In genomic region chr7:131529179-131529578, GRCh38 we compare ENCODE assay signal across 16 cellular contexts. TPM values are rescaled to one million over a fixed set of nuclear protein-coding genes. Genes with fewer than 3 reads are reported as not detected.
A peak's percentile ranks its signal among the peaks of the same experiment; 100 is the strongest.
DNase-seq lines count a peak whose midpoint lies in the region; ATAC-seq and TF ChIP-seq lines count a peak whose summit lies in the region.
"Had no signal": no experiment of that assay in that cellular context is flagged by ENCODE, and none has a peak within 500 bp of the region (broad histone marks: within the 10 kb centered on the region; RNA-seq: fewer than 3 reads in every experiment).

No MANE protein-coding gene starts in this region.

- peak overlapping the region; percentile 0; the same call in 1 of the 2 replicates for H3K27ac Mint-ChIP-seq in WTC11
- no peak overlapping the region for H3K27ac Mint-ChIP-seq in T-helper 17 cell

- H4K5ac ChIP-seq in mesendoderm (ENCODE audit: low read length), result no peak overlapping the region

- H4K20me1 ChIP-seq in BLaER1 treated with 17β-estradiol and CSF1 and Interleukin-3, amounts not matched to agents 10 nM and 100 nM, result no peaks in the 10 kb centered on the region; a peak in 1 of 22 replicates

- intact Hi-C loops in Right ventricle myocardium superior (cut with DNase I), result no loop called here

- H2BK120ac ChIP-seq in mesendoderm (ENCODE audit: low read depth, low read length), result no peak overlapping the region

- H3K4me3 Mint-ChIP-seq in WTC11 (no peak overlapping the region), T-helper 17 cell (no peak overlapping the region)

- H3K79me2 ChIP-seq in mesendoderm (ENCODE audit: control insufficient read depth, insufficient read depth, low read length), result peaks cover 77% of the 10 kb centered on the region

- no peaks in the 10 kb centered on the region for H3K9me3 Mint-ChIP-seq in WTC11

- H3K36me3 Mint-ChIP-seq in WTC11, result peaks cover 18% of the 10 kb centered on the region
- peaks cover 5% of the 10 kb centered on the region for H3K36me3 Mint-ChIP-seq in T-helper 17 cell (ENCODE audit: low read depth)

- H3K27me3 Mint-ChIP-seq in WTC11 (ENCODE audit: low read depth), result no peaks in the 10 kb centered on the region
- H3K27me3 Mint-ChIP-seq in T-helper 17 cell, result peaks cover 17% of the 10 kb centered on the region

- H3K4me2 ChIP-seq in BLaER1 treated with 17β-estradiol and CSF1 and Interleukin-3, amounts not matched to agents 10 nM and 100 nM, result peak overlapping the region in 6 of 11 experiments; percentile 10 to 52 (median 24); a peak in 7 of 22 replicates
- H3K4me2 ChIP-seq in mesendoderm (ENCODE audit: low read length), result no peak overlapping the region

- no peak overlapping the region for H2BK15ac ChIP-seq in mesendoderm (replicated peaks; ENCODE audit: low read depth)

- ATAC-seq in WTC11, result no peak
- ATAC-seq in Right ventricle myocardium superior (ENCODE audit: poor library complexity), result no peak
- ATAC-seq in T-helper 17 cell, result no peak
- ATAC-seq: HCT116 had no signal

- no peaks in the 10 kb centered on the region for H3K27me3 ChIP-seq in BLaER1 treated with 17β-estradiol and CSF1 and Interleukin-3, amounts not matched to agents 10 nM and 100 nM
- no peaks in the 10 kb centered on the region for H3K27me3 ChIP-seq in mesendoderm (ENCODE audit: insufficient read depth, low read length, poor library complexity)

- H3K27ac ChIP-seq in BLaER1 treated with 17β-estradiol and CSF1 and Interleukin-3, amounts not matched to agents 10 nM and 100 nM, result no peak overlapping the region
- peak overlapping the region; percentile 12 for H3K27ac ChIP-seq in mesendoderm (ENCODE audit: low read depth, low read length)
- H3K27ac ChIP-seq: C4-2B had no signal

- no peak overlapping the region for H3K9ac ChIP-seq in BLaER1 treated with 17β-estradiol and CSF1 and Interleukin-3, amounts not matched to agents 10 nM and 100 nM
- no peak overlapping the region for H3K9ac ChIP-seq in mesendoderm (ENCODE audit: low read length)

- no CpG with 5 or more reads among the region's 3 CpGs for WGBS in mesendoderm (ENCODE audit: extremely low coverage, insufficient coverage, low lambda C conversion rate)

- H3K18ac ChIP-seq in mesendoderm (ENCODE audit: low read length), result no peak overlapping the region

- no peak for TF ChIP-seq CTCF in WTC11 (IDR thresholded peaks at IDR 0.05)

- no peak overlapping the region for H4K8ac ChIP-seq in mesendoderm (ENCODE audit: low read depth, low read length)

- H3K56ac ChIP-seq in mesendoderm (ENCODE audit: low read length), result peak overlapping the region; percentile 25

- peaks cover 5 to 22% (median 15%) of the 10 kb centered on the region in 10 experiments; a peak in 15 of 20 replicates for H3K4me1 ChIP-seq in BLaER1 treated with 17β-estradiol and CSF1 and Interleukin-3, amounts not matched to agents 10 nM and 100 nM
- peaks cover 12% of the 10 kb centered on the region for H3K4me1 ChIP-seq in mesendoderm (ENCODE audit: control insufficient read depth, low read depth, low read length)

- no peak overlapping the region for H3K4ac ChIP-seq in mesendoderm (ENCODE audit: low read depth, low read length)

- H3K36me3 ChIP-seq in BLaER1 treated with 17β-estradiol and CSF1 and Interleukin-3, amounts not matched to agents 10 nM and 100 nM, result no peaks in the 10 kb centered on the region
- no peaks in the 10 kb centered on the region for H3K36me3 ChIP-seq in mesendoderm (ENCODE audit: control insufficient read depth, insufficient read depth, low read length)

- CTCF ChIA-PET in WTC11 (lab: Charles Lee), result interaction anchor here (0.6 to 2.9 kb wide), 2 partner anchors 51 to 126 kb away, joined by 3 to 12 read pairs; no protein-coding TSS in a partner anchor

- peaks cover 78% of the 10 kb centered on the region for H3K4me1 Mint-ChIP-seq in WTC11
- peaks cover 3% of the 10 kb centered on the region for H3K4me1 Mint-ChIP-seq in T-helper 17 cell

- POLR2A ChIA-PET in WTC11 (lab: Charles Lee), result no interaction called here

- no peak for DNase-seq in WTC11 (ENCODE audit: low spot score)
- peak; percentile 30 for DNase-seq in Right ventricle myocardium superior
- DNase-seq in mesendoderm, result peak; percentile 58
- DNase-seq in NK-92 (lab: John Stamatoyannopoulos, UW; ENCODE audit: unreplicated experiment), result no peak
- no peak for DNase-seq in middle frontal gyrus (ENCODE audit: extremely low spot score, low spot score)
- no peak for DNase-seq in T-helper 17 cell
- no peak for DNase-seq in NOMO-1 (lab: John Stamatoyannopoulos, UW; ENCODE audit: unreplicated experiment in 2 of 2)
- DNase-seq: DMS153, EL, MM.1S, NCI-H1105 treated with DMSO at 0.1 percent for 48 hours, NCI-H187, NCI-H524 had no signal

- peaks cover 2% of the 10 kb centered on the region for H3K79me1 ChIP-seq in mesendoderm (ENCODE audit: low read length)

- H2BK5ac ChIP-seq in mesendoderm (ENCODE audit: low read length), result no peak overlapping the region

- no peak overlapping the region for H2AK5ac ChIP-seq in mesendoderm (ENCODE audit: low read length)

- no peaks in the 10 kb centered on the region for H3K9me3 ChIP-seq in BLaER1 treated with 17β-estradiol and CSF1 and Interleukin-3, amounts not matched to agents 10 nM and 100 nM (replicated peaks in 1 of 11)
- no peaks in the 10 kb centered on the region for H3K9me3 ChIP-seq in T-helper 17 cell (ENCODE audit: control insufficient read depth, low read length, poor library complexity, severe bottlenecking)

- no peak overlapping the region for H3K4me3 ChIP-seq in BLaER1 treated with 17β-estradiol and CSF1 and Interleukin-3, amounts not matched to agents 10 nM and 100 nM
- no peak overlapping the region for H3K4me3 ChIP-seq in mesendoderm (ENCODE audit: low read length)

- no peak overlapping the region for H3K23ac ChIP-seq in mesendoderm (ENCODE audit: low read length)

TF ChIP-seq in WTC11, 78 proteins besides CTCF, POLR2A, EP300 and RAD21:
- TF ChIP-seq ZMAT4 (CRISPR knock-in tag; IDR thresholded peaks at IDR 0.05), result no peak
- no peak for TF ChIP-seq NFATC4 (CRISPR knock-in tag; IDR thresholded peaks at IDR 0.05)
- no peak for TF ChIP-seq TP53 (CRISPR knock-in tag; IDR thresholded peaks at IDR 0.05)
- TF ChIP-seq NR1H2 (CRISPR knock-in tag; IDR thresholded peaks at IDR 0.05), result no peak
- TF ChIP-seq ATF3 (CRISPR knock-in tag; conservative IDR thresholded peaks at IDR 0.05), result no peak
- no peak for TF ChIP-seq IRF2 (CRISPR knock-in tag; IDR thresholded peaks at IDR 0.05; ENCODE audit: borderline replicate concordance, low read depth)
- no peak for TF ChIP-seq PRRX2 (CRISPR knock-in tag; IDR thresholded peaks at IDR 0.05)
- TF ChIP-seq ZNF219 (CRISPR knock-in tag; IDR thresholded peaks at IDR 0.05; ENCODE audit: borderline replicate concordance), result no peak
- TF ChIP-seq ZSCAN18 (CRISPR knock-in tag; IDR thresholded peaks at IDR 0.05), result no peak
- TF ChIP-seq TEAD4 (CRISPR knock-in tag; IDR thresholded peaks at IDR 0.05), result no peak
- TF ChIP-seq ZNF425 (CRISPR knock-in tag; conservative IDR thresholded peaks at IDR 0.05), result no peak
- no peak for TF ChIP-seq ZNF263 (CRISPR knock-in tag; IDR thresholded peaks at IDR 0.05; ENCODE audit: low read depth)
- TF ChIP-seq SMAD4 (CRISPR knock-in tag; IDR thresholded peaks at IDR 0.05), result no peak
- no peak for TF ChIP-seq ZNF671 (CRISPR knock-in tag; IDR thresholded peaks at IDR 0.05)

RNA-seq across cellular contexts. Expression of gene PODXL, which starts 27.2 kb away (rescaled TPM):
- total RNA-seq in WTC11 (2021) (483 to 623 TPM (median 614 TPM) in 3 replicates), Right ventricle myocardium superior (57.1 TPM), T-helper 17 cell (1 to 10 TPM in 1 of 2 donors, under 1 TPM in 1; 0.47 to 1.1 TPM)
- polyA plus RNA-seq in mesendoderm (2013, experiment 1 of 2), result 242 TPM
- 262 TPM for polyA plus RNA-seq in mesendoderm (2013, experiment 2 of 2)

Comparison
In these comparisons a context has a peak if more than half of its experiments do, and no peak if none do; other contexts are left out.
1. DNase-seq: peak in Right ventricle myocardium superior (single experiment) and mesendoderm (single experiment); none in WTC11 (single experiment), NK-92 (single experiment), middle frontal gyrus (single experiment), T-helper 17 cell (0 of 3) and NOMO-1 (0 of 2).
2. RNA of gene PODXL, which starts 27.2 kb away (total RNA-seq): 483 to 623 TPM in WTC11 and 57.1 TPM in Right ventricle myocardium superior (single experiment); 0.47 to 1.1 TPM in T-helper 17 cell; every median in the first group is over 10 times any median in the second.